Comparison of ENCODE assay signal across 5 cellular contexts in the genomic region with DNA sequence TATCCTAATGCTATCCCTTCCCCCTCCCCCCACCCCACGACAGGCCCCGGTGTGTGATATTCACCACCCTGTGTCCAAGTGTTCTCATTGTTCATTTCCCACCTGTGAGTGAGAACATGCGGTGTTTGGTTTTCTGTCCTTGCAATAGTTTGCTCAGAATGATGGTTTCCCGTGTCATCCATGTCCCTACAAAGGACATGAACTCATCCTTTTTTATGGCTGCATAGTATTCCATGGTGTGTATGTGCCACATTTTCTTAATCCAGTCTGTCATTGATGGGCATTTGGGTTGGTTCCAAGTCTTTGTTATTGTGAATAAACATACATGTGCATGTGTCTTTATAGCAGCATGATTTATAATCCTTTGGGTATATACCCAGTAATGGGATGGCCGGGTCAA. TPM values are rescaled to one million over a fixed set of nuclear protein-coding genes. Genes with fewer than 3 reads are reported as not detected.
DNase-seq lines count a peak whose midpoint lies in the region; ATAC-seq and TF ChIP-seq lines count a peak whose summit lies in the region.
"Not testable (repeated sequence)": the region's sequence is repeated elsewhere in the genome, so short reads cannot be mapped to it uniquely, and the experiment has no call there.

No MANE protein-coding gene starts in this region.

- not testable (repeated sequence) for H3K9me3 ChIP-seq in CD8-positive, alpha-beta T cell (ENCODE audit: low read length)

- peaks cover 68% of the 10 kb centered on the region for H3K36me3 ChIP-seq in CD8-positive, alpha-beta T cell (ENCODE audit: insufficient read depth, low read length)

- not testable (repeated sequence) for H3K27me3 ChIP-seq in CD8-positive, alpha-beta T cell (ENCODE audit: insufficient read depth, low read length)

- DNase-seq in CD8-positive, alpha-beta T cell; activated T-cell treated with anti-CD3 and anti-CD28 coated beads, Interleukin-2, amount 50 U/mL, for 24 hours; endothelial cell (ENCODE audit: low spot score); naive B cell: not testable (repeated sequence)

- ATAC-seq in CD8-positive, alpha-beta T cell; naive B cell (ENCODE audit: low read depth in 2 of 2): not testable (repeated sequence)

- H3K4me1 Mint-ChIP-seq in CD8-positive, alpha-beta T cell (ENCODE audit: low read depth); activated T-cell treated with anti-CD3 and anti-CD28 coated beads, Interleukin-2, amount 50 U/mL, for 24 hours (ENCODE audit: low read depth); activated naive CD4-positive, alpha-beta T cell treated with anti-CD3 and anti-CD28 coated beads, Interleukin-2, amount 50 U/mL, for 24 hours; endothelial cell (ENCODE audit: unreplicated experiment); naive B cell: not testable (repeated sequence)

- H3K36me3 Mint-ChIP-seq in CD8-positive, alpha-beta T cell = peaks cover 98% of the 10 kb centered on the region
- H3K36me3 Mint-ChIP-seq in activated T-cell treated with anti-CD3 and anti-CD28 coated beads, Interleukin-2, amount 50 U/mL, for 24 hours (ENCODE audit: low read depth) = peaks cover 100% of the 10 kb centered on the region
- H3K36me3 Mint-ChIP-seq in activated naive CD4-positive, alpha-beta T cell treated with anti-CD3 and anti-CD28 coated beads, Interleukin-2, amount 50 U/mL, for 24 hours = peaks cover 36% of the 10 kb centered on the region
- H3K36me3 Mint-ChIP-seq in endothelial cell (ENCODE audit: low read depth, unreplicated experiment) (peaks cover 56% of the 10 kb centered on the region), naive B cell (peaks cover 52 to 65% of the 10 kb centered on the region in 2 donors)

- intact Hi-C loops in CD8-positive, alpha-beta T cell (cut with DNase I, micrococcal nuclease) = not testable (repeated sequence)

- not testable (repeated sequence) for TF ChIP-seq CTCF in CD8-positive, alpha-beta T cell (IDR thresholded peaks at IDR 0.05); endothelial cell (IDR thresholded peaks at IDR 0.05; ENCODE audit: unreplicated experiment)

- H3K27ac Mint-ChIP-seq in CD8-positive, alpha-beta T cell = peak overlapping the region; percentile 85
- peak overlapping the region; percentile 64 for H3K27ac Mint-ChIP-seq in activated T-cell treated with anti-CD3 and anti-CD28 coated beads, Interleukin-2, amount 50 U/mL, for 24 hours
- peak overlapping the region; percentile 4 for H3K27ac Mint-ChIP-seq in activated naive CD4-positive, alpha-beta T cell treated with anti-CD3 and anti-CD28 coated beads, Interleukin-2, amount 50 U/mL, for 24 hours
- not testable (repeated sequence) for H3K27ac Mint-ChIP-seq in endothelial cell (ENCODE audit: unreplicated experiment)
- H3K27ac Mint-ChIP-seq in naive B cell = peak overlapping the region in 4 of 6 donors; percentile 67 to 83 (median 72)

- not testable (repeated sequence) for H3K4me1 ChIP-seq in CD8-positive, alpha-beta T cell (ENCODE audit: insufficient read depth, low read length)

- not testable (repeated sequence) for H3K27ac ChIP-seq in CD8-positive, alpha-beta T cell (ENCODE audit: low read depth, low read length)

- H3K4me3 ChIP-seq in CD8-positive, alpha-beta T cell (ENCODE audit: low read depth, low read length) = not testable (repeated sequence)

- not testable (repeated sequence) for H3K27me3 Mint-ChIP-seq in CD8-positive, alpha-beta T cell (ENCODE audit: low read depth); activated T-cell treated with anti-CD3 and anti-CD28 coated beads, Interleukin-2, amount 50 U/mL, for 24 hours; activated naive CD4-positive, alpha-beta T cell treated with anti-CD3 and anti-CD28 coated beads, Interleukin-2, amount 50 U/mL, for 24 hours; endothelial cell (ENCODE audit: unreplicated experiment); naive B cell

- POLR2A ChIA-PET in CD8-positive, alpha-beta T cell (lab: Charles Lee) = not testable (repeated sequence)

- H3K9me3 Mint-ChIP-seq in CD8-positive, alpha-beta T cell; activated T-cell treated with anti-CD3 and anti-CD28 coated beads, Interleukin-2, amount 50 U/mL, for 24 hours; activated naive CD4-positive, alpha-beta T cell treated with anti-CD3 and anti-CD28 coated beads, Interleukin-2, amount 50 U/mL, for 24 hours; endothelial cell (ENCODE audit: unreplicated experiment); naive B cell: not testable (repeated sequence)

- not testable (repeated sequence) for H3K4me3 Mint-ChIP-seq in CD8-positive, alpha-beta T cell; activated T-cell treated with anti-CD3 and anti-CD28 coated beads, Interleukin-2, amount 50 U/mL, for 24 hours; activated naive CD4-positive, alpha-beta T cell treated with anti-CD3 and anti-CD28 coated beads, Interleukin-2, amount 50 U/mL, for 24 hours; naive B cell
- peak overlapping the region; percentile 26 for H3K4me3 Mint-ChIP-seq in endothelial cell (ENCODE audit: unreplicated experiment)

- CTCF ChIA-PET in CD8-positive, alpha-beta T cell (lab: Charles Lee) = not testable (repeated sequence)

RNA-seq across cellular contexts. Expression of gene DDX18, which starts 13.0 kb away (rescaled TPM):
- 100 to 1,000 TPM; 124 to 129 TPM for total RNA-seq in CD8-positive, alpha-beta T cell
- 67.3 TPM for total RNA-seq in endothelial cell (ENCODE audit: unreplicated experiment)
- 10 to 100 TPM; 35.9 to 58.6 (median 44.0) TPM for polyA plus RNA-seq in naive B cell (ENCODE audit: low read depth in 6 of 6)
